In the genomic region with DNA sequence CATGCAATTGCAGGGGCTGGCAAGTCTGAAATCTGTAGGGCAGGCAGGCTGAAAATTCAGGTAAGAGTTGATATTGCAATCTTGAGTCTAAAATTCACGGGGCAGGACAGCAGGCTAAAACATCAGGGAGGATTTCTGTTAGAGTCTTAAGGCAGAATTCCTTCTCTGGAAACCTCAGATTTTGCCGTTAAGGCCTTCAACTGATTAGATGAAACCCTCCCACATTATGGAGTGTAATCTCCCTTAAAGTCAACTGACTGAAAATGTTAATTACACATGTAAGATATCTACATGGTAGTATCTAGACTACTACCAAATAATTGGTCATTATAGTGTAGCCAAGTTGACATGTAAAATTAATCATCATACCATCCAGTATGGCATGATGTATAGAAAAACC, we compare ENCODE assay signal across 29 cellular contexts.
"Had no signal": no experiment of that assay in that cellular context is flagged by ENCODE, and none has a peak within 500 bp of the region (broad histone marks: within the 10 kb centered on the region; RNA-seq: fewer than 3 reads in every experiment).

No MANE protein-coding gene starts in this region.

- H3K9me3 Mint-ChIP-seq: dendritic cell treated with granulocyte-macrophage colony-stimulating factor and Interleukin-4, amounts not matched to agents 40 ng/mL and 50 ng/mL, for 4 days; effector memory CD8-positive, alpha-beta T cell; endodermal cell had no signal

- H3K4me3 ChIP-seq: colonic mucosa, coronary artery, dorsolateral prefrontal cortex, esophagus muscularis mucosa, esophagus squamous epithelium, gastrocnemius medialis, gastroesophageal sphincter, heart left ventricle, heart right ventricle had no signal

- H3K27ac Mint-ChIP-seq: dendritic cell treated with granulocyte-macrophage colony-stimulating factor and Interleukin-4, amounts not matched to agents 40 ng/mL and 50 ng/mL, for 4 days; effector memory CD8-positive, alpha-beta T cell; endodermal cell had no signal

- H3K27ac ChIP-seq: colonic mucosa, coronary artery, dorsolateral prefrontal cortex, epithelial cell of prostate, esophagus muscularis mucosa, esophagus squamous epithelium, foreskin keratinocyte, gastrocnemius medialis, gastroesophageal sphincter, heart left ventricle, heart right ventricle had no signal

- H3K9me3 ChIP-seq: colonic mucosa, esophagus muscularis mucosa, esophagus squamous epithelium, gastrocnemius medialis, gastroesophageal sphincter, heart left ventricle, heart right ventricle had no signal

- ATAC-seq: effector memory CD8-positive, alpha-beta T cell; esophagus mucosa; foreskin keratinocyte; gastrocnemius medialis; gastroesophageal sphincter; heart left ventricle; heart right ventricle had no signal

- H3K4me3 Mint-ChIP-seq: dendritic cell treated with granulocyte-macrophage colony-stimulating factor and Interleukin-4, amounts not matched to agents 40 ng/mL and 50 ng/mL, for 4 days; effector memory CD8-positive, alpha-beta T cell; endodermal cell had no signal

- H3K36me3 ChIP-seq: colonic mucosa, esophagus muscularis mucosa, esophagus squamous epithelium, gastrocnemius medialis, gastroesophageal sphincter, heart left ventricle, heart right ventricle had no signal

- H3K27me3 ChIP-seq: colonic mucosa, dorsolateral prefrontal cortex, esophagus muscularis mucosa, gastrocnemius medialis, gastroesophageal sphincter, heart right ventricle had no signal

- DNase-seq: colonic mucosa; cortex of kidney; dermis blood vessel endothelial cell; dorsolateral prefrontal cortex; effector CD4-positive, alpha-beta T cell; effector CD8-positive, alpha-beta T cell; effector memory CD4-positive, alpha-beta T cell; effector memory CD8-positive, alpha-beta T cell; endodermal cell; erythroblast; esophagus squamous epithelium; foreskin fibroblast; foreskin keratinocyte; foreskin melanocyte; gastrocnemius medialis; glutamatergic neuron; head of caudate nucleus; heart left ventricle; heart right ventricle had no signal

- FAIRE-seq: colon, endometrium, endothelial cell of umbilical vein, frontal cortex had no signal

- H3K4me1 ChIP-seq: colonic mucosa, foreskin keratinocyte had no signal
